8 cellular contexts compared by ENCODE assay signal in genomic region chr7:1065263-1066260, GRCh38. TPM values are rescaled to one million over a fixed set of nuclear protein-coding genes. Genes with fewer than 3 reads are reported as not detected.
DNase-seq lines count a peak whose midpoint lies in the region; ATAC-seq, FAIRE-seq and TF ChIP-seq lines count a peak whose summit lies in the region.

No MANE protein-coding gene starts in this region.

- TF ChIP-seq CTCF in bronchial epithelial cell (IDR thresholded peaks at IDR 0.05; ENCODE audit: insufficient read depth, low read length, severe bottlenecking) = peak; percentile 90

- peak overlapping the region; percentile 25 for H3K4me3 ChIP-seq in bronchial epithelial cell (ENCODE audit: low read depth, low read length)

- DNase-seq in EH (ENCODE audit: low read depth) (peak; percentile 75), HCEC 1CT (peak; percentile 55), NCI-H187 (lab: John Stamatoyannopoulos, UW) (peak; percentile 43 to 88), bronchial epithelial cell (ENCODE audit: low read depth) (peak; percentile 65), kidney glomerular epithelial cell (lab: John Stamatoyannopoulos, UW) (peak; percentile 39)
- DNase-seq in activated CD4-positive, CD25-positive, alpha-beta regulatory T cell treated with anti-CD3 and anti-CD28 coated beads, Interleukin-2, amount 50 U/mL, for 16 hours (ENCODE audit: low read depth, low spot score) = peak; percentile 69
- DNase-seq in stimulated activated CD4-positive, alpha-beta T cell treated with anti-CD3 and anti-CD28 coated beads, Interleukin-1b, Interleukin-23, amount 100 ng/mL, for 48 hours = peak; percentile 79

- no peak for ATAC-seq in GM18873 (IDR thresholded peaks at IDR 0.05; ENCODE audit: low FRiP score, unreplicated experiment)

- H3K36me3 ChIP-seq in bronchial epithelial cell (ENCODE audit: control insufficient read depth, insufficient read depth, low read length) = no peaks in the 10 kb centered on the region

- FAIRE-seq in bronchial epithelial cell (lab: Jason Lieb, UNC) = no peak

- no peaks in the 10 kb centered on the region for H3K27me3 ChIP-seq in bronchial epithelial cell (ENCODE audit: control insufficient read depth, insufficient read depth, low read length)

RNA-seq across cellular contexts. Expression of gene GPR146, which starts 21.2 kb away (rescaled TPM):
- 1.0 and 1.3 TPM in 2 replicates for total RNA-seq in bronchial epithelial cell

RNA-seq across cellular contexts. Expression of gene GPER1, which starts 22.4 kb away (rescaled TPM):
- total RNA-seq in bronchial epithelial cell = under 0.01 and 0.13 TPM in 2 replicates
